8 cellular contexts compared by ENCODE assay signal in genomic region chr1:207309775-207310273, GRCh38. TPM values are rescaled to one million over a fixed set of nuclear protein-coding genes. Genes with fewer than 3 reads are reported as not detected.
DNase-seq lines count a peak whose midpoint lies in the region; ATAC-seq and TF ChIP-seq lines count a peak whose summit lies in the region.

No MANE protein-coding gene starts in this region.

- no peaks in the 10 kb centered on the region for H3K27me3 Mint-ChIP-seq in activated naive CD4-positive, alpha-beta T cell treated with anti-CD3 and anti-CD28 coated beads for 36 hours (ENCODE audit: low read depth)

- H3K4me1 ChIP-seq in parathyroid adenoma, result no peaks in the 10 kb centered on the region

- H3K36me3 Mint-ChIP-seq in activated naive CD4-positive, alpha-beta T cell treated with anti-CD3 and anti-CD28 coated beads for 36 hours (ENCODE audit: low read depth), result no peaks in the 10 kb centered on the region

- intact Hi-C loops in activated naive CD4-positive, alpha-beta T cell treated with anti-CD3 and anti-CD28 coated beads for 36 hours (cut with micrococcal nuclease), result no loop called here

- no peak for TF ChIP-seq CTCF in parathyroid adenoma (IDR thresholded peaks at IDR 0.05)

- no peak overlapping the region for H3K4me2 ChIP-seq in parathyroid adenoma (ENCODE audit: low read length)

- H3K4me1 Mint-ChIP-seq in activated naive CD4-positive, alpha-beta T cell treated with anti-CD3 and anti-CD28 coated beads for 36 hours (ENCODE audit: low read depth), result peaks cover 19% of the 10 kb centered on the region

- H3K27me3 ChIP-seq in parathyroid adenoma (ENCODE audit: control insufficient read depth, insufficient read depth, low read length), result no peaks in the 10 kb centered on the region

- H3K79me2 ChIP-seq in parathyroid adenoma, result no peaks in the 10 kb centered on the region

- CTCF ChIA-PET in activated naive CD4-positive, alpha-beta T cell treated with anti-CD3 and anti-CD28 coated beads for 36 hours (lab: Charles Lee), result no interaction called here

- in situ Hi-C loops in SK-MEL-5 (cut with HindIII; ENCODE audit: low pct_unique_long_range_greater_than_20kb, low sequenced_read_pairs), result no loop called here

- H3K4me3 ChIP-seq in parathyroid adenoma (ENCODE audit: low read depth, low read length), result no peak overlapping the region

- H3K27ac ChIP-seq in parathyroid adenoma, result peak overlapping the region; percentile 7

- no peaks in the 10 kb centered on the region for H3K9me3 ChIP-seq in parathyroid adenoma (ENCODE audit: control insufficient read depth, low read length)

- peak; percentile 22 for DNase-seq in activated naive CD4-positive, alpha-beta T cell treated with anti-CD3 and anti-CD28 coated beads for 36 hours
- no peak for DNase-seq in activated naive CD4-positive, alpha-beta T cell treated with Interleukin-2 at 50 U/mL for 16 hours
- peak; percentile 48 for DNase-seq in SK-MEL-5 (ENCODE audit: low read depth, low spot score)
- peak; percentile 35 for DNase-seq in fibroblast of gingiva (ENCODE audit: low read depth)
- no peak for DNase-seq in activated effector memory CD4-positive, alpha-beta T cell treated with anti-CD3 and anti-CD28 coated beads, Interleukin-2, amount 50 U/mL, for 16 hours
- DNase-seq in NCI-H510A (lab: John Stamatoyannopoulos, UW), result no peak

- peak overlapping the region; percentile 56 for H3K4me3 Mint-ChIP-seq in activated naive CD4-positive, alpha-beta T cell treated with anti-CD3 and anti-CD28 coated beads for 36 hours

- H3K36me3 ChIP-seq in parathyroid adenoma (ENCODE audit: control insufficient read depth, insufficient read depth, low read length), result no peaks in the 10 kb centered on the region

- peak overlapping the region; percentile 37 for H3K27ac Mint-ChIP-seq in activated naive CD4-positive, alpha-beta T cell treated with anti-CD3 and anti-CD28 coated beads for 36 hours

- no peak overlapping the region for H2AFZ ChIP-seq in parathyroid adenoma

- no peak for ATAC-seq in HG02610 (IDR thresholded peaks at IDR 0.05; ENCODE audit: unreplicated experiment)

- no peak overlapping the region for H3K9ac ChIP-seq in parathyroid adenoma

- no peaks in the 10 kb centered on the region for H3K9me3 Mint-ChIP-seq in activated naive CD4-positive, alpha-beta T cell treated with anti-CD3 and anti-CD28 coated beads for 36 hours

RNA-seq across cellular contexts. Expression of gene CD55, which starts 11.7 kb away (rescaled TPM):
- 10 to 100 TPM; 62.1 to 66.0 TPM for total RNA-seq in activated naive CD4-positive, alpha-beta T cell treated with anti-CD3 and anti-CD28 coated beads for 36 hours
- 47.9 and 53.3 TPM in 2 replicates for total RNA-seq in SK-MEL-5 (2014; rRNA removed; shearing (Covaris generic))
- polyA plus RNA-seq in SK-MEL-5 (2015; cell fraction: cytosol; rRNA removed), result 52.2 and 58.7 TPM in 2 replicates
- polyA plus RNA-seq in SK-MEL-5 (2015; cell fraction: nucleus; rRNA removed), result 8.0 and 15.2 TPM in 2 replicates

Comparison
In these comparisons a context has a peak if more than half of its experiments do, and no peak if none do; other contexts are left out.
1. DNase-seq: peak in activated naive CD4-positive, alpha-beta T cell treated with anti-CD3 and anti-CD28 coated beads for 36 hours (single experiment), SK-MEL-5 (single experiment) and fibroblast of gingiva (single experiment); none in activated naive CD4-positive, alpha-beta T cell treated with Interleukin-2 at 50 U/mL for 16 hours (single experiment), activated effector memory CD4-positive, alpha-beta T cell treated with anti-CD3 and anti-CD28 coated beads, Interleukin-2, amount 50 U/mL, for 16 hours (single experiment) and NCI-H510A (single experiment).